ENCODE assay signal across 34 cellular contexts in the genomic region with DNA sequence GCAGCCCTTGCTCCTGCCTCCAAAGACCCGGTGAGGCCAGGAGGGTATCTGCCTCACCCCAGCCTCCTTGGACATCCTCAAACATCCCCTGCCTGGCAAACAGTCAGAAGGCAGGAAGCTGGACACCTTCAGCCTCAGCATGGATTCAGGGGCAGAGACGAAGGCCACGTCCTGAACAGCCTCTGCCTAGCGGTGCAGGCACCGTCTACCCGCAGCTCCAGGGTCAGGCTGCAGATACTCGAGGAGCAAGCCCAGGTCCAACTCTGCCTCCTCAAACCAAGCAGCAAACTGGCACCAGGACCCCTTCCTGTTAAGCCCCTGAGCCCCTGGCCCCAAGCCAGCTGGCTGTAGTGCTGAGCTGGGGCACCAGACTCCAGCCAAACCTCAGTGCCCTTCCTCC.
"Had no signal": no experiment of that assay in that cellular context is flagged by ENCODE, and none has a peak within 500 bp of the region (broad histone marks: within the 10 kb centered on the region; RNA-seq: fewer than 3 reads in every experiment).

No MANE protein-coding gene starts in this region.

- H3K4me1 Mint-ChIP-seq: activated CD4-positive, alpha-beta memory T cell treated with anti-CD3 and anti-CD28 coated beads, Interleukin-2, amount 10 ng/mL, durations not matched to agents 7 days and 5 days; activated CD4-positive, alpha-beta T cell treated with anti-CD3 and anti-CD28 coated beads, Interleukin-2, amount 10 ng/mL, durations not matched to agents 24 days and 14 days; activated CD8-positive, alpha-beta memory T cell treated with anti-CD3 and anti-CD28 coated beads, Interleukin-2, amount 10 ng/mL, durations not matched to agents 7 days and 5 days; activated naive CD8-positive, alpha-beta T cell treated with anti-CD3 and anti-CD28 coated beads for 36 hours; central memory CD8-positive, alpha-beta T cell; WTC11 had no signal

- H3K9me3 ChIP-seq: adrenal gland, ascending aorta had no signal

- ATAC-seq: activated CD8-positive, alpha-beta memory T cell treated with anti-CD3 and anti-CD28 coated beads, Interleukin-2, amount 10 ng/mL, durations not matched to agents 7 days and 5 days; activated CD8-positive, alpha-beta T cell treated with anti-CD3 and anti-CD28 coated beads, Interleukin-2, amount 10 ng/mL, durations not matched to agents 7 days and 5 days; activated naive CD4-positive, alpha-beta T cell treated with anti-CD3 and anti-CD28 coated beads, Interleukin-2, amount 50 U/mL, for 72 hours; WTC11 had no signal

- H3K36me3 Mint-ChIP-seq: activated CD8-positive, alpha-beta memory T cell treated with anti-CD3 and anti-CD28 coated beads, Interleukin-2, amount 10 ng/mL, durations not matched to agents 7 days and 5 days; activated naive CD4-positive, alpha-beta T cell treated with anti-CD3 and anti-CD28 coated beads, Interleukin-2, amount 50 U/mL, for 72 hours; activated naive CD8-positive, alpha-beta T cell treated with anti-CD3 and anti-CD28 coated beads for 36 hours; brain had no signal

- H3K36me3 ChIP-seq: adrenal gland, ascending aorta, cardiac muscle cell, WERI-Rb-1 had no signal

- H3K27me3 Mint-ChIP-seq: activated CD4-positive, alpha-beta T cell treated with anti-CD3 and anti-CD28 coated beads, Interleukin-2, amount 10 ng/mL, durations not matched to agents 24 days and 14 days had no signal

- DNase-seq: activated CD4-positive, alpha-beta memory T cell treated with anti-CD3 and anti-CD28 coated beads, Interleukin-2, amount 10 ng/mL, durations not matched to agents 7 days and 5 days; activated CD4-positive, alpha-beta T cell treated with anti-CD3 and anti-CD28 coated beads for 4 hours; activated CD4-positive, alpha-beta T cell treated with anti-CD3 and anti-CD28 coated beads, Interleukin-2, amount 10 ng/mL, durations not matched to agents 24 days and 14 days; activated CD4-positive, alpha-beta T cell treated with anti-CD3 and anti-CD28 coated beads, Interleukin-2, amount 50 U/mL, for 48 hours; activated CD4-positive, CD25-positive, alpha-beta regulatory T cell treated with anti-CD3 and anti-CD28 coated beads, Interleukin-2, amount 50 U/mL, for 72 hours; activated CD8-positive, alpha-beta memory T cell treated with anti-CD3 and anti-CD28 coated beads for 24 hours; activated CD8-positive, alpha-beta memory T cell treated with anti-CD3 and anti-CD28 coated beads, Interleukin-2, amount 10 ng/mL, durations not matched to agents 7 days and 5 days; activated CD8-positive, alpha-beta memory T cell treated with anti-CD3 and anti-CD28 coated beads, Interleukin-2, amount 50 U/mL, for 48 hours; activated CD8-positive, alpha-beta T cell treated with anti-CD3 and anti-CD28 coated beads, Interleukin-2, amount 10 ng/mL, durations not matched to agents 7 days and 5 days; activated effector memory CD4-positive, alpha-beta T cell treated with Interleukin-2 at 50 U/mL for 16 hours; activated gamma-delta T cell treated with Interleukin-2 at 50 U/mL for 16 hours; activated naive CD4-positive, alpha-beta T cell; activated naive CD4-positive, alpha-beta T cell treated with anti-CD3 and anti-CD28 coated beads for 36 hours; activated naive CD4-positive, alpha-beta T cell treated with anti-CD3 and anti-CD28 coated beads, Interleukin-2, amount 50 U/mL, for 16 hours; activated naive CD8-positive, alpha-beta T cell treated with anti-CD3 and anti-CD28 coated beads for 36 hours; activated T-cell treated with anti-CD3 and anti-CD28 coated beads, Interleukin-2, amount 50 U/mL, for 24 hours; activated T-cell treated with anti-CD3 and anti-CD28 coated beads, Interleukin-2, amount 50 U/mL, for 48 hours; adrenal gland; amniotic stem cell; caudate nucleus; cerebellar nuclear complex; T-helper 1 cell; T-helper 2 cell; T-helper 9 cell; WERI-Rb-1 had no signal

- H3K27ac Mint-ChIP-seq: activated CD4-positive, alpha-beta memory T cell treated with anti-CD3 and anti-CD28 coated beads, Interleukin-2, amount 10 ng/mL, durations not matched to agents 7 days and 5 days; activated CD4-positive, alpha-beta T cell treated with anti-CD3 and anti-CD28 coated beads, Interleukin-2, amount 10 ng/mL, durations not matched to agents 24 days and 14 days; activated CD8-positive, alpha-beta memory T cell treated with anti-CD3 and anti-CD28 coated beads, Interleukin-2, amount 10 ng/mL, durations not matched to agents 7 days and 5 days; activated CD8-positive, alpha-beta T cell treated with anti-CD3 and anti-CD28 coated beads, Interleukin-2, amount 10 ng/mL, durations not matched to agents 7 days and 5 days; activated naive CD4-positive, alpha-beta T cell treated with anti-CD3 and anti-CD28 coated beads for 36 hours; activated naive CD4-positive, alpha-beta T cell treated with anti-CD3 and anti-CD28 coated beads, Interleukin-2, amount 50 U/mL, for 72 hours; activated naive CD8-positive, alpha-beta T cell treated with anti-CD3 and anti-CD28 coated beads for 36 hours; activated T-cell treated with anti-CD3 and anti-CD28 coated beads, Interleukin-2, amount 50 U/mL, for 24 hours; activated T-helper 2 cell treated with anti-CD3 and anti-CD28 coated beads, Interferon-gamma antibody, Interleukin-2, Interleukin-4, amounts not matched to agents 10 μg/mL and 5 μg/mL and 100 μg/mL, durations not matched to agents 14 hours and 24 hours and 36 hours; brain; T-helper 1 cell treated with Interleukin-12 subunit alpha and Interleukin-12 subunit beta and Interleukin-4 antibody, amounts not matched to agents 30 μg/mL and 1 μg/mL, for 36 hours; T-helper 2 cell treated with Interferon-gamma antibody and Interleukin-4, amounts not matched to agents 5 μg/mL and 100 μg/mL, for 36 hours; WTC11 had no signal

- H3K27me3 ChIP-seq: ascending aorta had no signal

- H3K4me1 ChIP-seq: adrenal gland had no signal

- H3K9me3 Mint-ChIP-seq: activated CD4-positive, alpha-beta memory T cell treated with anti-CD3 and anti-CD28 coated beads, Interleukin-2, amount 10 ng/mL, durations not matched to agents 7 days and 5 days; activated CD4-positive, alpha-beta T cell treated with anti-CD3 and anti-CD28 coated beads, Interleukin-2, amount 10 ng/mL, durations not matched to agents 24 days and 14 days; activated naive CD4-positive, alpha-beta T cell treated with anti-CD3 and anti-CD28 coated beads for 36 hours; activated naive CD4-positive, alpha-beta T cell treated with anti-CD3 and anti-CD28 coated beads, Interleukin-2, amount 50 U/mL, for 72 hours; activated naive CD8-positive, alpha-beta T cell treated with anti-CD3 and anti-CD28 coated beads for 36 hours; activated T-cell treated with anti-CD3 and anti-CD28 coated beads, Interleukin-2, amount 50 U/mL, for 24 hours; activated T-helper 2 cell treated with anti-CD3 and anti-CD28 coated beads, Interferon-gamma antibody, Interleukin-2, Interleukin-4, amounts not matched to agents 10 μg/mL and 5 μg/mL and 100 μg/mL, durations not matched to agents 14 hours and 24 hours and 36 hours; central memory CD8-positive, alpha-beta T cell; T-helper 1 cell treated with Interleukin-12 subunit alpha and Interleukin-12 subunit beta and Interleukin-4 antibody, amounts not matched to agents 30 μg/mL and 1 μg/mL, for 36 hours; T-helper 2 cell treated with Interferon-gamma antibody and Interleukin-4, amounts not matched to agents 5 μg/mL and 100 μg/mL, for 36 hours had no signal

- H3K4me3 Mint-ChIP-seq: activated CD4-positive, alpha-beta memory T cell treated with anti-CD3 and anti-CD28 coated beads, Interleukin-2, amount 10 ng/mL, durations not matched to agents 7 days and 5 days; activated CD4-positive, alpha-beta T cell treated with anti-CD3 and anti-CD28 coated beads, Interleukin-2, amount 10 ng/mL, durations not matched to agents 24 days and 14 days; activated CD8-positive, alpha-beta memory T cell treated with anti-CD3 and anti-CD28 coated beads, Interleukin-2, amount 10 ng/mL, durations not matched to agents 7 days and 5 days; activated CD8-positive, alpha-beta T cell treated with anti-CD3 and anti-CD28 coated beads, Interleukin-2, amount 10 ng/mL, durations not matched to agents 7 days and 5 days; activated naive CD4-positive, alpha-beta T cell treated with anti-CD3 and anti-CD28 coated beads for 36 hours; activated naive CD8-positive, alpha-beta T cell treated with anti-CD3 and anti-CD28 coated beads for 36 hours; activated T-cell treated with anti-CD3 and anti-CD28 coated beads, Interleukin-2, amount 50 U/mL, for 24 hours; brain; central memory CD8-positive, alpha-beta T cell; T-helper 1 cell treated with Interleukin-12 subunit alpha and Interleukin-12 subunit beta and Interleukin-4 antibody, amounts not matched to agents 30 μg/mL and 1 μg/mL, for 36 hours; T-helper 2 cell treated with Interferon-gamma antibody and Interleukin-4, amounts not matched to agents 5 μg/mL and 100 μg/mL, for 36 hours; WTC11 had no signal

- H3K27ac ChIP-seq: adrenal gland, ascending aorta, cardiac muscle cell, WERI-Rb-1 had no signal

- H3K4me3 ChIP-seq: adrenal gland, ascending aorta, cardiac muscle cell had no signal
